7 cellular contexts compared by ENCODE assay signal in genomic region chr2:31023550-31023949, GRCh38.
"Had no signal": no experiment of that assay in that cellular context is flagged by ENCODE, and none has a peak within 500 bp of the region (broad histone marks: within the 10 kb centered on the region; RNA-seq: fewer than 3 reads in every experiment).

No MANE protein-coding gene starts in this region.

- DNase-seq: GOT3, H9, HCEC 1CT, IMR-90, Kasumi-1, KG1 had no signal

- H3K4me3 ChIP-seq: K562 had no signal

- ATAC-seq: K562 had no signal
